9 cellular contexts compared by ENCODE assay signal in the genomic region with DNA sequence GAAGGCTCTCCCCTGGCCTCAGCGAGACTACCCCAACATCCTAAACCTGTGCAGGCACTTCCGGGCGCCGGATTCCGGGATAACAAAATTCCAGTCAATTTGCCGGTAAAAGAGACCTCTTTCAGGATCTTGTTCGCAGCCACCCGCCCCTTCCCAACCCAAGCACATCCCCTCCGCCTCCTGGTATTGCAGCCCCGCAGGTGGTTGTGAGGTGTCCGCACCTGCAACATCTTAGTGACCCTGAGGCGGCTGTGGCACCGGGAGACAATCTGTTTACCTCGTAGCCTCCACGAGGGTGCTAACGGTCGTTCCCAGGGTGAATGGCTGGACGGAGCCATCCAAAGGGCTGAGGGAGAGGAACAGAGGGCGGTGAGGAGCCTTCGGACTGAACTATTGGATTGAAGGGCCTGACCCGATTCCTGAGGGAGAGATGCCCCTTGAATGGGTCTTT. TPM values are rescaled to one million over a fixed set of nuclear protein-coding genes. Genes with fewer than 3 reads are reported as not detected.
A peak's percentile ranks its signal among the peaks of the same experiment; 100 is the strongest.
DNase-seq lines count a peak whose midpoint lies in the region; ATAC-seq and TF ChIP-seq lines count a peak whose summit lies in the region.
"Had no signal": no experiment of that assay in that cellular context is flagged by ENCODE, and none has a peak within 500 bp of the region (broad histone marks: within the 10 kb centered on the region; RNA-seq: fewer than 3 reads in every experiment).

No MANE protein-coding gene starts in this region.

- peak overlapping the region; percentile 90 for H3K4me3 ChIP-seq in endodermal cell (ENCODE audit: low read length)
- H3K4me3 ChIP-seq in neuron (ENCODE audit: low read length): peak overlapping the region; percentile 48

- H3K36me3 ChIP-seq in endodermal cell (ENCODE audit: control insufficient read depth, insufficient read depth, low read length): no peaks in the 10 kb centered on the region
- no peaks in the 10 kb centered on the region for H3K36me3 ChIP-seq in neuron (ENCODE audit: insufficient read depth, low read length)

- intact Hi-C loops in left colon (cut with DNase I, micrococcal nuclease): no loop called here

- H3K9me3 ChIP-seq in endodermal cell (ENCODE audit: control insufficient read depth, low read length): no peaks in the 10 kb centered on the region
- peaks cover 4% of the 10 kb centered on the region for H3K9me3 ChIP-seq in neuron (ENCODE audit: low read length)

- H3K9ac ChIP-seq in endodermal cell (ENCODE audit: extremely low read depth, low read length, poor library complexity, severe bottlenecking): no peak overlapping the region

- DNase-seq in COR-L47 (lab: John Stamatoyannopoulos, UW) (peak; percentile 42), NCI-H510A (lab: John Stamatoyannopoulos, UW) (peak; percentile 34), endodermal cell (peak; percentile 85), left colon (no peak), NCI-H2227 treated with DMSO at 0.1 percent for 48 hours (lab: John Stamatoyannopoulos, UW) (no peak), RPMI8226 (no peak)
- DNase-seq: stimulated activated CD8-positive, alpha-beta memory T cell treated with anti-CD3 and anti-CD28 coated beads, Interleukin-4, amount 100 ng/mL, for 48 hours had no signal

- H3K4me3 Mint-ChIP-seq in endodermal cell: peak overlapping the region; percentile 73

- H3K4me1 ChIP-seq in endodermal cell (ENCODE audit: control insufficient read depth, insufficient read depth, low read length): no peaks in the 10 kb centered on the region
- peaks cover 12% of the 10 kb centered on the region for H3K4me1 ChIP-seq in neuron (ENCODE audit: insufficient read depth, low read length)

- no peak overlapping the region for H3K27ac Mint-ChIP-seq in endodermal cell

- H3K27me3 Mint-ChIP-seq in endodermal cell (ENCODE audit: insufficient read depth): peaks cover 22% of the 10 kb centered on the region

- H2AFZ ChIP-seq in neuron (ENCODE audit: low read depth, low read length): peak overlapping the region; percentile 70

- WGBS in endodermal cell (ENCODE audit: insufficient coverage in 1 of 2, insufficient read length in 1 of 2), 2 experiments: 7 to 13% methylated on average over 15 to 21 of the region's 21 CpGs

- no peak for TF ChIP-seq CTCF in endodermal cell (conservative IDR thresholded peaks at IDR 0.05)

- ATAC-seq in left colon (no peak), GM19463 (IDR thresholded peaks at IDR 0.05; ENCODE audit: unreplicated experiment) (no peak)

- no peaks in the 10 kb centered on the region for H3K9me3 Mint-ChIP-seq in endodermal cell

- H3K27ac ChIP-seq in endodermal cell (ENCODE audit: low read depth, low read length): no peak overlapping the region

- H3K36me3 Mint-ChIP-seq in endodermal cell (ENCODE audit: low read depth): no peaks in the 10 kb centered on the region

- peaks cover 9% of the 10 kb centered on the region for H3K4me1 Mint-ChIP-seq in endodermal cell

- H3K27me3 ChIP-seq in endodermal cell (ENCODE audit: control insufficient read depth, insufficient read depth, low read length, poor library complexity, severe bottlenecking) (peaks cover 56% of the 10 kb centered on the region), neuron (ENCODE audit: insufficient read depth, low read length) (peaks cover 71% of the 10 kb centered on the region)

RNA-seq across cellular contexts. Expression of gene NR5A2, which starts 2.1 kb away (rescaled TPM):
- total RNA-seq in endodermal cell (1 to 10 TPM in 1 of 2 donors, under 1 TPM in 1; 0.62 to 1.7 TPM), left colon (10 to 100 TPM; 51.1 to 53.6 TPM)
- polyA plus RNA-seq in endodermal cell (2013, experiment 1 of 2): 0.36 TPM
- 0.21 TPM for polyA plus RNA-seq in endodermal cell (2013, experiment 2 of 2)

Comparison
In these comparisons a context has a peak if more than half of its experiments do, and no peak if none do; other contexts are left out.
1. DNase-seq: peak in COR-L47 (single experiment), NCI-H510A (single experiment) and endodermal cell (single experiment); none in left colon (0 of 2), NCI-H2227 treated with DMSO at 0.1 percent for 48 hours (single experiment) and RPMI8226 (single experiment).
2. RNA of gene NR5A2, which starts 2.1 kb away (total RNA-seq): 51.1 to 53.6 TPM in left colon; 0.62 to 1.7 TPM in endodermal cell; every median in the first group is over 10 times any median in the second.